ENCODE assay signal across 30 cellular contexts in the genomic region with DNA sequence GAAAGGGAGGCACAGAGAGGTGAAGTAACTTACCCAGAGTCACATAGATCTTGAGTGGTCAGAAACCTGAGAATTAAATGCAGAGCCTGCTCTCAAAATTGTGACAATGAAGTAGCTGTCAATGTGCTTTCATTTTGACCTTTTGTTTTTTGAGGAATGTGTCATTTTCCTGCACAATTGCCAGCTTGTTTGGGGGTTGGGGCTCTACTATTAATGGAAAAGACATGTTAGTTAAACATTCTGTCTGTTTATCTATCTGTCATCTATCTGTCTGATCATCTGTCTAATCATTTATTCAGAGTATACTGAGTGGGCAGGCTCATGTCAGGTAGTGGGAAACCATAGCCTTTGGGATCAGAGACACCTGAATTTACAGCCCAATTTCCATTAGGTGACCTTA.
"Had no signal": no experiment of that assay in that cellular context is flagged by ENCODE, and none has a peak within 500 bp of the region (broad histone marks: within the 10 kb centered on the region; RNA-seq: fewer than 3 reads in every experiment).

No MANE protein-coding gene starts in this region.

- H3K4me1 ChIP-seq: ascending aorta had no signal

- DNase-seq: activated B cell treated with CpG ODN at 0.5 μM for 24 hours; activated CD4-positive, alpha-beta memory T cell treated with anti-CD3 and anti-CD28 coated beads for 36 hours; activated CD4-positive, alpha-beta T cell treated with anti-CD3 and anti-CD28 coated beads for 4 hours; activated CD4-positive, alpha-beta T cell treated with anti-CD3 and anti-CD28 coated beads, Interleukin-2, amount 10 ng/mL, durations not matched to agents 24 days and 14 days; activated CD4-positive, alpha-beta T cell treated with anti-CD3 and anti-CD28 coated beads, Interleukin-2, amount 50 U/mL, for 1 hour; activated CD4-positive, alpha-beta T cell treated with anti-CD3 and anti-CD28 coated beads, Interleukin-2, amount 50 U/mL, for 4 hours; activated CD4-positive, CD25-positive, alpha-beta regulatory T cell treated with anti-CD3 and anti-CD28 coated beads, Interleukin-2, amount 50 U/mL, for 72 hours; activated CD8-positive, alpha-beta memory T cell treated with anti-CD3 and anti-CD28 coated beads, Interleukin-2, amount 50 U/mL, for 4 hours; activated CD8-positive, alpha-beta T cell treated with anti-CD3 and anti-CD28 coated beads for 36 hours; activated effector memory CD4-positive, alpha-beta T cell treated with anti-CD3 and anti-CD28 coated beads, Interleukin-2, amount 50 U/mL, for 16 hours; activated gamma-delta T cell treated with Interleukin-2 at 50 U/mL for 16 hours; activated naive CD4-positive, alpha-beta T cell; activated naive CD4-positive, alpha-beta T cell treated with anti-CD3 and anti-CD28 coated beads for 36 hours; activated naive CD4-positive, alpha-beta T cell treated with anti-CD3 and anti-CD28 coated beads, Interleukin-2, amount 50 U/mL, for 16 hours; activated naive CD8-positive, alpha-beta T cell treated with anti-CD3 and anti-CD28 coated beads, Interleukin-2, amount 10 ng/mL, durations not matched to agents 7 days and 5 days; activated naive CD8-positive, alpha-beta T cell treated with anti-CD3 and anti-CD28 coated beads, Interleukin-2, amount 50 U/mL, for 24 hours; activated T-cell treated with anti-CD3 and anti-CD28 coated beads for 4 hours; activated T-cell treated with anti-CD3 and anti-CD28 coated beads, Interleukin-2, amount 50 U/mL, for 1 hour; activated T-cell treated with anti-CD3 and anti-CD28 coated beads, Interleukin-2, amount 50 U/mL, for 4 hours; activated T-cell treated with anti-CD3 and anti-CD28 coated beads, Interleukin-2, amount 50 U/mL, for 72 hours; amygdala; anterior cingulate cortex; caudate nucleus; cerebellar nuclear complex; T-helper 1 cell; T-helper 2 cell; T-helper 9 cell had no signal

- H3K4me3 ChIP-seq: ascending aorta, cardiac muscle cell had no signal

- H3K27me3 ChIP-seq: ascending aorta, cardiac muscle cell had no signal

- H3K9me3 ChIP-seq: ascending aorta had no signal

- H3K27ac ChIP-seq: ascending aorta, cardiac muscle cell, VCaP had no signal

- H3K36me3 ChIP-seq: ascending aorta, cardiac muscle cell had no signal
